12 cellular contexts compared by ENCODE assay signal in genomic region chr12:51941011-51941561, GRCh38. TPM values are rescaled to one million over a fixed set of nuclear protein-coding genes. Genes with fewer than 3 reads are reported as not detected.
A peak's percentile ranks its signal among the peaks of the same experiment; 100 is the strongest.
DNase-seq lines count a peak whose midpoint lies in the region; ATAC-seq lines count a peak whose summit lies in the region.
"Had no signal": no experiment of that assay in that cellular context is flagged by ENCODE, and none has a peak within 500 bp of the region (broad histone marks: within the 10 kb centered on the region; RNA-seq: fewer than 3 reads in every experiment).

No MANE protein-coding gene starts in this region.

- H3K4me2 ChIP-seq in GM23248 (ENCODE audit: unreplicated experiment): no peak overlapping the region

- no peaks in the 10 kb centered on the region for H3F3A ChIP-seq in GM23248 (ENCODE audit: insufficient read depth)

- peaks cover 5% of the 10 kb centered on the region; the same call in 1 of the 2 replicates for H3K4me1 ChIP-seq in GM23248 (ENCODE audit: insufficient read depth)

- no peak overlapping the region for H3K27ac ChIP-seq in GM23248
- H3K27ac ChIP-seq: VCaP had no signal

- H3K9me2 ChIP-seq in GM23248 (ENCODE audit: insufficient read depth): no peaks in the 10 kb centered on the region

- 24 to 27% methylated on average over 11 of the region's 11 CpGs for WGBS in GM23248 (ENCODE audit: low coverage in 1 of 2, low lambda C conversion rate in 2 of 2, missing lambda C conversion rate in 2 of 2), 2 experiments

- ATAC-seq in esophagus mucosa: peak; percentile 5
- no peak for ATAC-seq in HG02981 (IDR thresholded peaks at IDR 0.05; ENCODE audit: unreplicated experiment)
- no peak for ATAC-seq in HG03139 (IDR thresholded peaks at IDR 0.05; ENCODE audit: unreplicated experiment)

- no peaks in the 10 kb centered on the region for H3K9me3 ChIP-seq in GM23248 (ENCODE audit: low read depth)

- no peaks in the 10 kb centered on the region for H3K27me3 ChIP-seq in GM23248 (replicated peaks; ENCODE audit: insufficient read depth)

- in situ Hi-C loops in GM23248 (cut with MboI): no loop called here

- H3K36me3 ChIP-seq in GM23248 (ENCODE audit: low read depth): no peaks in the 10 kb centered on the region

- no peaks in the 10 kb centered on the region for H3K79me2 ChIP-seq in GM23248 (ENCODE audit: insufficient read depth)

- no peak overlapping the region for H3K4me3 ChIP-seq in GM23248

- H2AFZ ChIP-seq in GM23248: no peak overlapping the region

- H4K20me1 ChIP-seq in GM23248 (ENCODE audit: insufficient read depth): no peaks in the 10 kb centered on the region

- peak; percentile 54 for DNase-seq in GM23248
- peak; percentile 42 for DNase-seq in NCI-H510A (lab: John Stamatoyannopoulos, UW)
- DNase-seq in non-pigmented ciliary epithelial cell (ENCODE audit: low read depth): peak; percentile 17
- no peak for DNase-seq in OCI-M2 (lab: John Stamatoyannopoulos, UW; ENCODE audit: unreplicated experiment)
- no peak for DNase-seq in activated T-cell treated with anti-CD3 and anti-CD28 coated beads, Interleukin-2, amount 50 U/mL, for 1 hour
- DNase-seq: stimulated activated CD4-positive, alpha-beta T cell treated with anti-CD3 and anti-CD28 coated beads, Interleukin-2, amount 100 ng/mL, for 24 hours had no signal

- H3K9ac ChIP-seq in GM23248: no peak overlapping the region

RNA-seq across cellular contexts. Expression of gene ACVR1B, which starts 10.4 kb away (rescaled TPM):
- 16.4 and 17.0 TPM in 2 replicates for total RNA-seq in GM23248 (2014; rRNA removed; shearing (Covaris generic))
- 2.8 and 3.1 TPM in 2 replicates for polyA plus RNA-seq in GM23248 (2016; fragmentation: Nextera tagmentation; extraction: Ambion mirVana)
- 19.2 TPM for total RNA-seq in esophagus mucosa

RNA-seq across cellular contexts. Expression of gene ACVRL1, which starts 33.8 kb away (rescaled TPM):
- 67.4 and 114 TPM in 2 replicates for total RNA-seq in GM23248 (2014; rRNA removed; shearing (Covaris generic))
- 18.9 and 19.1 TPM in 2 replicates for polyA plus RNA-seq in GM23248 (2016; fragmentation: Nextera tagmentation; extraction: Ambion mirVana)
- total RNA-seq in esophagus mucosa: 4.9 TPM
- total RNA-seq: OCI-LY7 had no signal

RNA-seq across cellular contexts. Expression of gene ANKRD33, which starts 53.2 kb away (rescaled TPM):
- not detected in 2 replicates for total RNA-seq in GM23248 (2014; rRNA removed; shearing (Covaris generic))
- not detected in 2 replicates for polyA plus RNA-seq in GM23248 (2016; fragmentation: Nextera tagmentation; extraction: Ambion mirVana)
- not detected for total RNA-seq in esophagus mucosa
- total RNA-seq: OCI-LY7, subcutaneous adipose tissue had no signal

Comparison
In these comparisons a context has a peak if more than half of its experiments do, and no peak if none do; other contexts are left out.
1. DNase-seq: peak in GM23248 (single experiment), NCI-H510A (single experiment) and non-pigmented ciliary epithelial cell (single experiment); none in OCI-M2 (single experiment) and activated T-cell treated with anti-CD3 and anti-CD28 coated beads, Interleukin-2, amount 50 U/mL, for 1 hour (single experiment).
2. RNA of gene ACVRL1, which starts 33.8 kb away (total RNA-seq): 67.4 to 114 TPM in GM23248; 4.9 TPM in esophagus mucosa (single experiment); every median in the first group is over 10 times any median in the second.